Comparison of ENCODE assay signal across 12 cellular contexts in genomic region chr2:75481041-75481836, GRCh38.
DNase-seq lines count a peak whose midpoint lies in the region; ATAC-seq, FAIRE-seq and TF ChIP-seq lines count a peak whose summit lies in the region.
"Had no signal": no experiment of that assay in that cellular context is flagged by ENCODE, and none has a peak within 500 bp of the region (broad histone marks: within the 10 kb centered on the region; RNA-seq: fewer than 3 reads in every experiment).

No MANE protein-coding gene starts in this region.

- H3K36me3 ChIP-seq in SK-N-SH (replicated peaks in 1 of 2; ENCODE audit: control insufficient read depth in 1 of 2, insufficient read depth in 2 of 2, low read length in 1 of 2) = no peaks in the 10 kb centered on the region

- no peak overlapping the region for H3K27ac Mint-ChIP-seq in Calu3 (ENCODE audit: unreplicated experiment)
- H3K27ac Mint-ChIP-seq: stimulated activated naive CD8-positive, alpha-beta T cell treated with anti-CD3 and anti-CD28 coated beads, Interleukin-15, Interleukin-2, amounts not matched to agents 100 ng/mL and 50 ng/mL, for 24 hours had no signal

- no peaks in the 10 kb centered on the region for H3K79me2 ChIP-seq in SK-N-SH (ENCODE audit: insufficient read depth)

- TF ChIP-seq CTCF in Calu3 (IDR thresholded peaks at IDR 0.05; ENCODE audit: unreplicated experiment) (peak; percentile 18), SK-N-SH (IDR thresholded peaks at IDR 0.05) (peak; percentile 37)

- H3K4me1 ChIP-seq in SK-N-SH (ENCODE audit: control insufficient read depth in 1 of 2, insufficient read depth in 2 of 2, low read depth in 1 of 2, low read length in 1 of 2) = peaks cover 2 to 7% of the 10 kb centered on the region in 2 experiments; a peak in 3 of 4 replicates

- peaks cover 35% of the 10 kb centered on the region for H3K27me3 Mint-ChIP-seq in Calu3 (ENCODE audit: unreplicated experiment)

- peaks cover 10% of the 10 kb centered on the region for H3F3A ChIP-seq in SK-N-SH (replicated peaks; ENCODE audit: insufficient read depth)

- no peak overlapping the region for H3K4me2 ChIP-seq in SK-N-SH

- H3K9me3 Mint-ChIP-seq in Calu3 (ENCODE audit: low read depth, unreplicated experiment) = no peaks in the 10 kb centered on the region
- H3K9me3 Mint-ChIP-seq: stimulated activated naive CD8-positive, alpha-beta T cell treated with anti-CD3 and anti-CD28 coated beads, Interleukin-15, Interleukin-2, amounts not matched to agents 100 ng/mL and 50 ng/mL, for 24 hours had no signal

- WGBS in SK-N-SH (ENCODE audit: low lambda C conversion rate) = 76% methylated on average over 6 of the region's 6 CpGs

- H3K27me3 ChIP-seq in SK-N-SH (ENCODE audit: insufficient read depth) = no peaks in the 10 kb centered on the region

- H3K4me3 Mint-ChIP-seq in Calu3 (ENCODE audit: low read depth, unreplicated experiment) = no peak overlapping the region
- H3K4me3 Mint-ChIP-seq: stimulated activated naive CD8-positive, alpha-beta T cell treated with anti-CD3 and anti-CD28 coated beads, Interleukin-15, Interleukin-2, amounts not matched to agents 100 ng/mL and 50 ng/mL, for 24 hours had no signal

- no peaks in the 10 kb centered on the region for H3K4me1 Mint-ChIP-seq in Calu3 (ENCODE audit: low read depth, unreplicated experiment)

- no peaks in the 10 kb centered on the region for H3K9me3 ChIP-seq in SK-N-SH

- DNase-seq in Calu3 (no peak), SK-N-SH (peak; percentile 30), iPS-NIHi7 (ENCODE audit: extremely low spot score) (peak; percentile 41), DMS79 treated with DMSO at 0.1 percent for 48 hours (lab: John Stamatoyannopoulos, UW) (no peak), GM19239 (ENCODE audit: insufficient read length, low spot score) (no peak), GOT3 (lab: John Stamatoyannopoulos, UW) (no peak)
- DNase-seq in Jurkat, Clone E6-1 (ENCODE audit: low read depth, low spot score) = peak; percentile 42
- DNase-seq: activated CD4-positive, alpha-beta T cell treated with anti-CD3 and anti-CD28 coated beads for 48 hours; occipital lobe had no signal

- TF ChIP-seq RAD21 in SK-N-SH (IDR thresholded peaks at IDR 0.05; ENCODE audit: low read length) = peak; percentile 34

- no peaks in the 10 kb centered on the region for H3K9me2 ChIP-seq in SK-N-SH

- no peak overlapping the region for H3K27ac ChIP-seq in SK-N-SH (ENCODE audit: low read depth in 2 of 2, low read length in 1 of 2)

- H2AFZ ChIP-seq in SK-N-SH (ENCODE audit: low read depth) = no peak overlapping the region

- ATAC-seq in HG03196 (IDR thresholded peaks at IDR 0.05; ENCODE audit: unreplicated experiment) = no peak

- POLR2A ChIA-PET in SK-N-SH (lab: Yijun Ruan, JAX) = no interaction called here

- H3K4me3 ChIP-seq in Jurkat, Clone E6-1 (ENCODE audit: low read length) = no peak overlapping the region
- H3K4me3 ChIP-seq in SK-N-SH (ENCODE audit: low read depth in 2 of 2, low read length in 1 of 2) = no peak overlapping the region

- intact Hi-C loops in Calu3 (cut with micrococcal nuclease; ENCODE audit: unreplicated experiment) = no loop called here

- CTCF ChIA-PET in Calu3 (lab: Charles Lee) (interaction anchor here (1.0 kb wide), 1 partner anchor 15 kb away, joined by 3 read pairs; no protein-coding TSS in a partner anchor), SK-N-SH (lab: Yijun Ruan, JAX) (interaction anchor here (1.0 to 11.0 kb wide), 10 partner anchors 10 to 562 kb away, joined by 3 to 105 read pairs (median 5); no protein-coding TSS in a partner anchor)

- no peaks in the 10 kb centered on the region for H3K36me3 Mint-ChIP-seq in Calu3 (ENCODE audit: insufficient read depth, unreplicated experiment)

- H3K9ac ChIP-seq in SK-N-SH = no peak overlapping the region

- no peaks in the 10 kb centered on the region for H4K20me1 ChIP-seq in SK-N-SH (ENCODE audit: insufficient read depth)

- BruUV-seq in Calu3 (replicated peaks; lab: Mats Ljungman, UMichigan) = no TSS peak

- FAIRE-seq in GM19239 (lab: Jason Lieb, UNC) = no peak
- FAIRE-seq: endometrium had no signal

- no peak for TF ChIP-seq EP300 in SK-N-SH (IDR thresholded peaks at IDR 0.05; ENCODE audit: borderline replicate concordance in 1 of 2, low read depth in 1 of 2, low read length in 1 of 2)

TF ChIP-seq in SK-N-SH, 30 proteins besides CTCF, POLR2A, EP300 and RAD21:
- no peak for TF ChIP-seq FOXM1 (IDR thresholded peaks at IDR 0.05; ENCODE audit: low read depth)
- no peak for TF ChIP-seq ZBTB33 (IDR thresholded peaks at IDR 0.05; ENCODE audit: borderline replicate concordance, low read depth)
- no peak for TF ChIP-seq TEAD4 (IDR thresholded peaks at IDR 0.05; ENCODE audit: borderline replicate concordance, insufficient read depth)
- TF ChIP-seq MEF2A (IDR thresholded peaks at IDR 0.05; ENCODE audit: borderline replicate concordance, low read depth) = no peak
- no peak for TF ChIP-seq FOSL2 (IDR thresholded peaks at IDR 0.05; ENCODE audit: borderline replicate concordance, low read depth)
- TF ChIP-seq SMC3 (IDR thresholded peaks at IDR 0.05; ENCODE audit: low read depth, low read length) = peak; percentile 24; the same call in 1 of the 2 replicates
TF ChIP-seq in SK-N-SH: peak in this region for 1.

Comparison
In these comparisons a context has a peak if more than half of its experiments do, and no peak if none do; other contexts are left out.
1. DNase-seq: peak in Jurkat, Clone E6-1 (single experiment), SK-N-SH (single experiment) and iPS-NIHi7 (single experiment); none in Calu3 (single experiment), DMS79 treated with DMSO at 0.1 percent for 48 hours (single experiment), GM19239 (single experiment) and GOT3 (single experiment).